Comparison of ENCODE assay signal across 8 cellular contexts in the genomic region with DNA sequence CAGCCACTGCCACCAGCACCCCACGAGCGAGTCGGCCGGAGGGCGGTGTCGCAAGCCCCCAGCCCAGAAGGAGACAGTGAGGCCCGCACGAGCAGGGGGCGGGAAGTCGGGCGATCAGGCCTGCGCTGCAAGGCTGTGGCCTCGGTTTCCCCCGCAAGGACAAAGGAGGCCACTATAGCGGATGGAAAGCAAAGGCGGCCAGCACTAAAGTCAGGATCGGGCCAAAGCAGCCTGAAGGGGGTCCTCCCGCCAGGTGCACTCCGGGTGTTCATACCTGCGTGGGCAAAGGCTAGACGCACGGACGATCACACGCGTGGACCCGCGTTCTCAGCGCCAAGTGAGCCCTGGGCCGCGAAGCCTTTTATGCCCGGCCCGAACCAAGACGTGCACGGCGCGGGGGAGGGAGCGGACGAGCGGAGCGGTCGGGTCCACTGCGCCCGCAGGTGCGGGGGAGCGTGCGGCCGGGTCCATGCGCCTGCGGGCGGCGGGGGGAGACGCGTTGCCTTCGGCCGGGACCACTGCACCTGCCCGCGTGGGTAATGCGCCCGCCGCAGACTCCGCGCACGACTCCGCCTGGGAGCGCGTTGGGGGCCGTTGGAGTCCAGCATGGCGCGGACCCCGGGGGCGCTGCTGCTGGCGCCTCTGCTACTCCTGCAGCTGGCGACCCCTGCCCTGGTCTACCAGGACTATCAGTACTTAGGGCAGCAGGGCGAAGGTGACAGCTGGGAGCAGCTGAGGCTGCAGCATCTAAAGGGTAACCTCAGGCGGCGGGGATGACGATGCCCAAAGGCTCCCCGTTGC. TPM values are rescaled to one million over a fixed set of nuclear protein-coding genes. Genes with fewer than 3 reads are reported as not detected.
DNase-seq lines count a peak whose midpoint lies in the region; TF ChIP-seq lines count a peak whose summit lies in the region.

Gene PRDX2, minus strand, starts transcription at position 335 of the 801 bp plus-strand sequence. CDS start 539 bp downstream, outside the sequence.
Gene THSD8, plus strand, starts transcription at position 604 of the 801 bp plus-strand sequence. Its CDS starts 3 bp downstream, at position 607.

- H3K79me2 ChIP-seq in hepatocyte = peaks cover 24% of the 10 kb centered on the region

- TF ChIP-seq CTCF in GM13977 (IDR thresholded peaks at IDR 0.05; ENCODE audit: extremely low read depth, insufficient read depth, missing control alignments) (no peak), astrocyte of the cerebellum (IDR thresholded peaks at IDR 0.05; ENCODE audit: low read depth, low read length, missing control alignments) (peak; percentile 9), hepatocyte (IDR thresholded peaks at IDR 0.05; ENCODE audit: poor library complexity) (no peak), prostate gland (IDR thresholded peaks at IDR 0.05) (peak in 2 of 4 experiments; percentile 9 to 14)

- TF ChIP-seq POLR2A in prostate gland (IDR thresholded peaks at IDR 0.05) = peak; percentile 95

- DNase-seq in GM13977 (ENCODE audit: low spot score) (peak; percentile 85), NCI-H1092 (lab: John Stamatoyannopoulos, UW) (peak; percentile 82), T-helper 2 cell (peak; percentile 46 to 91 (median 60)), astrocyte of the cerebellum (ENCODE audit: low read depth) (no peak), hepatocyte (ENCODE audit: low spot score) (peak; percentile 92), prostate gland (ENCODE audit: low spot score) (peak; percentile 76), cortex of kidney (lab: John Stamatoyannopoulos, UW) (no peak), NCI-H1694 treated with DMSO at 0.1 percent for 48 hours (lab: John Stamatoyannopoulos, UW) (no peak)

- peak within 1 kb of the TSS; percentile 88 for H3K27ac ChIP-seq in hepatocyte
- H3K27ac ChIP-seq in prostate gland = peak within 1 kb of the TSS; percentile 74 to 78

- H3K4me1 ChIP-seq in hepatocyte (ENCODE audit: insufficient read depth) (peaks cover 14% of the 10 kb centered on the region), prostate gland (replicated peaks) (peaks cover 8% of the 10 kb centered on the region)

- H3K36me3 ChIP-seq in hepatocyte (replicated peaks; ENCODE audit: insufficient read depth, low read depth) (no peaks in the 10 kb centered on the region), prostate gland (peaks cover 0 to 6% of the 10 kb centered on the region in 2 donors)

- H2AFZ ChIP-seq in hepatocyte = peak within 1 kb of the TSS; percentile 91

- peaks cover 6% of the 10 kb centered on the region for H4K20me1 ChIP-seq in hepatocyte (ENCODE audit: insufficient read depth, poor library complexity, severe bottlenecking)

- H3K4me3 ChIP-seq in astrocyte of the cerebellum (ENCODE audit: low read depth, low read length) = peak within 1 kb of the TSS; percentile 88
- peak within 1 kb of the TSS; percentile 98 for H3K4me3 ChIP-seq in hepatocyte
- H3K4me3 ChIP-seq in prostate gland = peak within 1 kb of the TSS; percentile 50 to 67

- intact Hi-C loops in prostate gland (cut with DNase I) = no loop called here

- H3K9me2 ChIP-seq in hepatocyte (replicated peaks; ENCODE audit: insufficient read depth) = no peaks in the 10 kb centered on the region

- H3K9me3 ChIP-seq in hepatocyte (ENCODE audit: low read depth) = no peaks in the 10 kb centered on the region
- H3K9me3 ChIP-seq in prostate gland = no peaks in the 10 kb centered on the region

- peak within 1 kb of the TSS; percentile 99 for H3K4me2 ChIP-seq in hepatocyte

- 1% methylated on average over 74 of the region's 78 CpGs for WGBS in hepatocyte (ENCODE audit: low lambda C conversion rate, missing lambda C conversion rate)
- under 1% methylated on average over 23 of the region's 78 CpGs for WGBS in prostate gland

- no peaks in the 10 kb centered on the region for H3K27me3 ChIP-seq in hepatocyte
- H3K27me3 ChIP-seq in prostate gland (replicated peaks; ENCODE audit: insufficient read depth) = no peaks in the 10 kb centered on the region

- in situ Hi-C loops in GM13977 (cut with MboI; ENCODE audit: low pct_unique_long_range_greater_than_20kb, low sequenced_read_pairs, unreplicated experiment) = no loop called here
- in situ Hi-C loops in astrocyte of the cerebellum (cut with HindIII; ENCODE audit: low sequenced_read_pairs) = no loop called here

RNA-seq across cellular contexts. Expression of gene PRDX2, which starts in this region (rescaled TPM):
- total RNA-seq in hepatocyte = 497 and 589 TPM in 2 replicates
- polyA plus RNA-seq in hepatocyte = 581 and 582 TPM in 2 replicates
- 100 to 1,000 TPM; 256 to 548 TPM for total RNA-seq in prostate gland

RNA-seq across cellular contexts. Expression of gene THSD8, which starts in this region (rescaled TPM):
- total RNA-seq in hepatocyte (not detected in 2 replicates), prostate gland (under 1 TPM in 1 of 2 donors, not detected in 1; 0.91 TPM)
- 5.1 and 5.7 TPM in 2 replicates for polyA plus RNA-seq in hepatocyte

Comparison
In these comparisons a context has a peak if more than half of its experiments do, and no peak if none do; other contexts are left out.
1. DNase-seq: peak in GM13977 (single experiment), NCI-H1092 (single experiment), T-helper 2 cell (5 of 5), hepatocyte (single experiment) and prostate gland (single experiment); none in astrocyte of the cerebellum (single experiment), cortex of kidney (single experiment) and NCI-H1694 treated with DMSO at 0.1 percent for 48 hours (single experiment).
2. Peak in every context shown above with its lines, with median percentiles within 50 percentile points of each other: H3K4me3 ChIP-seq.